16 cellular contexts compared by ENCODE assay signal in genomic region chr6:13505345-13505734, GRCh38.
"Had no signal": no experiment of that assay in that cellular context is flagged by ENCODE, and none has a peak within 500 bp of the region (broad histone marks: within the 10 kb centered on the region; RNA-seq: fewer than 3 reads in every experiment).

No MANE protein-coding gene starts in this region.

- DNase-seq: central memory CD4-positive, alpha-beta T cell; erythroblast; foreskin keratinocyte; hypothalamus; kidney glomerular epithelial cell; left ventricle myocardium superior; mesendoderm; naive thymus-derived CD8-positive, alpha-beta T cell; posterior cingulate gyrus; sigmoid colon; stimulated activated CD4-positive, alpha-beta T cell treated with anti-CD3 and anti-CD28 coated beads, Interleukin-12 subunit alpha, Interleukin-12 subunit beta, amount 100 ng/mL, for 4 hours; stimulated activated naive CD4-positive, alpha-beta T cell treated with Interleukin-2 at 50 U/mL for 16 hours; thyroid gland; uterus had no signal

- ATAC-seq: foreskin keratinocyte; naive thymus-derived CD8-positive, alpha-beta T cell had no signal

- H3K9me3 ChIP-seq: sigmoid colon, thyroid gland, uterus had no signal

- H3K4me1 ChIP-seq: thyroid gland, uterus had no signal

- H3K4me3 ChIP-seq: lung, sigmoid colon, skin epidermis, thyroid gland, uterus had no signal

- H3K27ac ChIP-seq: foreskin keratinocyte, sigmoid colon had no signal

- H3K36me3 ChIP-seq: sigmoid colon, thyroid gland, uterus had no signal

- H3K27me3 ChIP-seq: foreskin keratinocyte, sigmoid colon, thyroid gland, uterus had no signal
